ENCODE assay signal across 1 cellular context in the genomic region with DNA sequence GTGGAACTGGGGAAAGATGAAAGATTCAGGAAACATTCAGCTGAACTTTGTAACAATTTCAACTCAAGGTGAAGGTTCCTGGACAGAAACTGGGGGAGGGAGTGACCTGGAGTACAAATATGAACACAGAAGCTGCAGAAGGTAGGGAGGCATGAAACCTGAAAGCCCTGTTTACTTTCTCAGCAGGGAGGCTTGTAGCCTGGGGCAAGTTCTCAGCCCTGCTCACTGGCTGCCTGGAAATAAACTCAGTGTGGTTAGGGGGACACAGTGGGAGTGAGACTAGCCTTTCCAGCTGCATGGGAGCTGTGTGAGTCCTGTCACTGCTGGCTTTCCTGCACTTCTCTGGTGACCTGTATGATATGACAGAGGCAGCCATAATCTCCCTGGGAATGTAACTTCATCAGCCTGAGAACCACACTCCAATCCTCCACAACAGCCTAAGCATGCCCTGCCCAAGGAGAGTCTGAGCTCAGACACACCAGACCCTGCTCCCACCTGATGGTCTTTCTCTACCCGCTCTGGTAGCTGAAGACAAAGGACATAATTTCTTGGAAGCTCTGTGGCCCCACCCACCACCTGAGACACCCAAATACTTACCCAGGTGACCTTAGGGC.
TF ChIP-seq lines count a peak whose summit lies in the region.

No MANE protein-coding gene starts in this region.

TF ChIP-seq in GM12878, 131 proteins besides CTCF, POLR2A, EP300 and RAD21 (continued from another document):
- TF ChIP-seq MEF2B (IDR thresholded peaks at IDR 0.05; ENCODE audit: partially characterized antibody, poor library complexity, severe bottlenecking) (peak; percentile 7), BACH1 (IDR thresholded peaks at IDR 0.05; ENCODE audit: borderline replicate concordance) (no peak), IKZF1 (conservative IDR thresholded peaks at IDR 0.05) (no peak)
- TF ChIP-seq, protein P1, sequence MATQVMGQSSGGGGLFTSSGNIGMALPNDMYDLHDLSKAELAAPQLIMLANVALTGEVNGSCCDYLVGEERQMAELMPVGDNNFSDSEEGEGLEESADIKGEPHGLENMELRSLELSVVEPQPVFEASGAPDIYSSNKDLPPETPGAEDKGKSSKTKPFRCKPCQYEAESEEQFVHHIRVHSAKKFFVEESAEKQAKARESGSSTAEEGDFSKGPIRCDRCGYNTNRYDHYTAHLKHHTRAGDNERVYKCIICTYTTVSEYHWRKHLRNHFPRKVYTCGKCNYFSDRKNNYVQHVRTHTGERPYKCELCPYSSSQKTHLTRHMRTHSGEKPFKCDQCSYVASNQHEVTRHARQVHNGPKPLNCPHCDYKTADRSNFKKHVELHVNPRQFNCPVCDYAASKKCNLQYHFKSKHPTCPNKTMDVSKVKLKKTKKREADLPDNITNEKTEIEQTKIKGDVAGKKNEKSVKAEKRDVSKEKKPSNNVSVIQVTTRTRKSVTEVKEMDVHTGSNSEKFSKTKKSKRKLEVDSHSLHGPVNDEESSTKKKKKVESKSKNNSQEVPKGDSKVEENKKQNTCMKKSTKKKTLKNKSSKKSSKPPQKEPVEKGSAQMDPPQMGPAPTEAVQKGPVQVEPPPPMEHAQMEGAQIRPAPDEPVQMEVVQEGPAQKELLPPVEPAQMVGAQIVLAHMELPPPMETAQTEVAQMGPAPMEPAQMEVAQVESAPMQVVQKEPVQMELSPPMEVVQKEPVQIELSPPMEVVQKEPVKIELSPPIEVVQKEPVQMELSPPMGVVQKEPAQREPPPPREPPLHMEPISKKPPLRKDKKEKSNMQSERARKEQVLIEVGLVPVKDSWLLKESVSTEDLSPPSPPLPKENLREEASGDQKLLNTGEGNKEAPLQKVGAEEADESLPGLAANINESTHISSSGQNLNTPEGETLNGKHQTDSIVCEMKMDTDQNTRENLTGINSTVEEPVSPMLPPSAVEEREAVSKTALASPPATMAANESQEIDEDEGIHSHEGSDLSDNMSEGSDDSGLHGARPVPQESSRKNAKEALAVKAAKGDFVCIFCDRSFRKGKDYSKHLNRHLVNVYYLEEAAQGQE (IDR thresholded peaks at IDR 0.05; ENCODE audit: low read depth, low read length): no peak
TF ChIP-seq in GM12878: peak in this region for 1.
